ENCODE assay signal across 8 cellular contexts in the genomic region with DNA sequence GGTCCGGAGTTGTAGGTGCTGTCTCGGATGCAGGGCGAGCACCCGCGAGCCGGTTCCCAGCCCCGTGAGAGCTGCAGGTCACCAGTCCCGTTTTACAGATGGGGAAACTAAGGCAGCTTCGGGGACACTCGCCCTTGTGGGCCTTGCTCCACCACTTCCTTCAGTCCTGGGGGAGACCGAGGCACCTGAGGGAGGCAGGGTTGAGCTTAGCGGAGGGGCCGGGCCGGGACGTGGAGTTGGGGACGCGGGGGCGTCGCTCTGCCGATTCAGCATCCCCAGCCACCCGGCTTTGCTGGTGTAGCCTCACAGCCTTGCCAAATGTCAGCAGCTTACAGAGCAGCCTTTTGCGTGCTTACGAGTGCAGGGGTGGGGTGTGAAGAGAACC. TPM values are rescaled to one million over a fixed set of nuclear protein-coding genes. Genes with fewer than 3 reads are reported as not detected.
DNase-seq lines count a peak whose midpoint lies in the region; ATAC-seq and TF ChIP-seq lines count a peak whose summit lies in the region.

No MANE protein-coding gene starts in this region.

- ATAC-seq in thoracic aorta (ENCODE audit: insufficient number of reproducible peaks, low FRiP score, low read depth) (no peak), GM18858 (IDR thresholded peaks at IDR 0.05; ENCODE audit: unreplicated experiment) (no peak)

- peaks cover 5% of the 10 kb centered on the region for H3K4me1 Mint-ChIP-seq in neural crest cell

- H3K36me3 Mint-ChIP-seq in neural crest cell (ENCODE audit: low read depth), result peaks cover 4% of the 10 kb centered on the region

- peaks cover 12 to 25% of the 10 kb centered on the region in 2 donors for H3K4me1 ChIP-seq in thoracic aorta (ENCODE audit: control insufficient read depth in 1 of 2, low read depth in 2 of 2)

- peak overlapping the region; percentile 82 for H3K4me3 ChIP-seq in epithelial cell of proximal tubule (ENCODE audit: low read depth, low read length)
- H3K4me3 ChIP-seq in thoracic aorta, result peak overlapping the region; percentile 98

- TF ChIP-seq CTCF in epithelial cell of proximal tubule (conservative IDR thresholded peaks at IDR 0.05; ENCODE audit: low read depth, low read length), result no peak
- no peak for TF ChIP-seq CTCF in neural crest cell (conservative IDR thresholded peaks at IDR 0.05)
- no peak for TF ChIP-seq CTCF in thoracic aorta (IDR thresholded peaks at IDR 0.05)

- H3K27me3 ChIP-seq in thoracic aorta (replicated peaks; ENCODE audit: insufficient read depth), result no peaks in the 10 kb centered on the region

- H3K4me3 Mint-ChIP-seq in neural crest cell, result peak overlapping the region; percentile 90

- H3K9me3 ChIP-seq in thoracic aorta, result no peaks in the 10 kb centered on the region

- peak overlapping the region; percentile 68 to 79 for H3K27ac ChIP-seq in thoracic aorta

- H3K27ac Mint-ChIP-seq in neural crest cell (ENCODE audit: unreplicated experiment), result no peak overlapping the region

- DNase-seq in NCI-H1417 (lab: John Stamatoyannopoulos, UW) (peak in 2 of 3 experiments; percentile 64 to 65), NCI-H1417 treated with DMSO at 0.1 percent for 48 hours (lab: John Stamatoyannopoulos, UW) (no peak), HuH-7.5 (ENCODE audit: low spot score) (peak; percentile 53), epithelial cell of proximal tubule (ENCODE audit: low read depth) (no peak), neural crest cell (ENCODE audit: low read depth, low spot score) (no peak), thoracic aorta (ENCODE audit: low spot score) (no peak)
- peak; percentile 86 for DNase-seq in activated CD8-positive, alpha-beta memory T cell treated with anti-CD3 and anti-CD28 coated beads for 24 hours

- peaks cover 14% of the 10 kb centered on the region for H3K36me3 ChIP-seq in thoracic aorta

- no peaks in the 10 kb centered on the region for H3K27me3 Mint-ChIP-seq in neural crest cell (ENCODE audit: low read depth)

- H3K9me3 Mint-ChIP-seq in neural crest cell, result no peaks in the 10 kb centered on the region

RNA-seq across cellular contexts. Expression of a gene that starts 0.5 kb away (rescaled TPM):
- total RNA-seq in epithelial cell of proximal tubule (194 and 269 TPM in 2 replicates), neural crest cell (80.6 and 82.5 TPM in 2 replicates), thoracic aorta (100 to 1,000 TPM; 208 to 329 TPM)

RNA-seq across cellular contexts. Expression of a gene that starts 11.3 kb away (rescaled TPM):
- total RNA-seq in epithelial cell of proximal tubule (45.7 and 106 TPM in 2 replicates), neural crest cell (not detected in 2 replicates), thoracic aorta (not detected)

RNA-seq across cellular contexts. Expression of a gene that starts 30.8 kb away (rescaled TPM):
- total RNA-seq in epithelial cell of proximal tubule (56.7 and 76.7 TPM in 2 replicates), neural crest cell (201 and 226 TPM in 2 replicates), thoracic aorta (10 to 100 TPM; 68.0 to 86.0 TPM)

RNA-seq across cellular contexts. Expression of a gene that starts 33.1 kb away (rescaled TPM):
- 58.5 and 91.0 TPM in 2 replicates for total RNA-seq in epithelial cell of proximal tubule
- total RNA-seq in neural crest cell, result 63.2 and 72.2 TPM in 2 replicates
- total RNA-seq in thoracic aorta, result 10 to 100 TPM; 57.9 to 66.0 TPM

RNA-seq across cellular contexts. Expression of a gene that starts 42.6 kb away (rescaled TPM):
- total RNA-seq in epithelial cell of proximal tubule (2.6 and 16.7 TPM in 2 replicates), neural crest cell (84.0 and 87.2 TPM in 2 replicates), thoracic aorta (1 to 10 TPM; 7.2 to 9.7 TPM)

Comparison
In these comparisons a context has a peak if more than half of its experiments do, and no peak if none do; other contexts are left out.
1. DNase-seq: peak in NCI-H1417 (2 of 3), HuH-7.5 (single experiment) and activated CD8-positive, alpha-beta memory T cell treated with anti-CD3 and anti-CD28 coated beads for 24 hours (single experiment); none in NCI-H1417 treated with DMSO at 0.1 percent for 48 hours (single experiment), epithelial cell of proximal tubule (single experiment), neural crest cell (single experiment) and thoracic aorta (single experiment).
2. RNA of a gene that starts 11.3 kb away (total RNA-seq): 45.7 to 106 TPM in epithelial cell of proximal tubule; not detected in thoracic aorta and not detected in neural crest cell; every median in the first group is over 10 times any median in the second.